ENCODE assay signal across 1 cellular context in the genomic region with DNA sequence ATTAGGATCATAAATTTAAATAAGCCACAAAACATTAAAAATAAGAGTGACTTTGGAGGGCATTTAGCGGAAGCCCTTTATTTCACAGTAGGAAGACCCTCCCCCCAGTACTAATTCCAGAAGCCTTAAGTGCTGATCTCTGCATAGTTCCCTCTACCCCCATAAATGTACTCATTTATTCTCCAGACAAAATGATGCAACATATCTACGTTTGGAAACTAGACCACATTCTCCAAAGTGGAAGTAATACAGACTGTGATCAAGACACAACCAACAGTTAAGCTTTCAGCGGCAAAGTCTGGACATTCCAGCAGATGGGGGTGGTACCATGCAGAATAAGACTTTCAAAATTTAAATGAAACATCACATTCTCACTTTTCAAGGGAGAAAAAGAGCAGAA.
TF ChIP-seq lines count a peak whose summit lies in the region.

No MANE protein-coding gene starts in this region.

TF ChIP-seq in SK-N-SH treated with all-trans-retinoic acid at 6 μM for 48 hours, 23 proteins besides CTCF, POLR2A, EP300 and RAD21 (continued from another document):
- TF ChIP-seq CSDC2 (CRISPR knock-in tag; IDR thresholded peaks at IDR 0.05) (no peak), ZC3H10 (CRISPR knock-in tag; IDR thresholded peaks at IDR 0.05) (no peak), TCF4 (CRISPR knock-in tag; IDR thresholded peaks at IDR 0.05; ENCODE audit: borderline replicate concordance) (no peak)
- TF ChIP-seq, protein P1, sequence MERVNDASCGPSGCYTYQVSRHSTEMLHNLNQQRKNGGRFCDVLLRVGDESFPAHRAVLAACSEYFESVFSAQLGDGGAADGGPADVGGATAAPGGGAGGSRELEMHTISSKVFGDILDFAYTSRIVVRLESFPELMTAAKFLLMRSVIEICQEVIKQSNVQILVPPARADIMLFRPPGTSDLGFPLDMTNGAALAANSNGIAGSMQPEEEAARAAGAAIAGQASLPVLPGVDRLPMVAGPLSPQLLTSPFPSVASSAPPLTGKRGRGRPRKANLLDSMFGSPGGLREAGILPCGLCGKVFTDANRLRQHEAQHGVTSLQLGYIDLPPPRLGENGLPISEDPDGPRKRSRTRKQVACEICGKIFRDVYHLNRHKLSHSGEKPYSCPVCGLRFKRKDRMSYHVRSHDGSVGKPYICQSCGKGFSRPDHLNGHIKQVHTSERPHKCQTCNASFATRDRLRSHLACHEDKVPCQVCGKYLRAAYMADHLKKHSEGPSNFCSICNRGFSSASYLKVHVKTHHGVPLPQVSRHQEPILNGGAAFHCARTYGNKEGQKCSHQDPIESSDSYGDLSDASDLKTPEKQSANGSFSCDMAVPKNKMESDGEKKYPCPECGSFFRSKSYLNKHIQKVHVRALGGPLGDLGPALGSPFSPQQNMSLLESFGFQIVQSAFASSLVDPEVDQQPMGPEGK (CRISPR knock-in tag; IDR thresholded peaks at IDR 0.05; ENCODE audit: borderline replicate concordance): no peak
- TF ChIP-seq, protein P2, sequence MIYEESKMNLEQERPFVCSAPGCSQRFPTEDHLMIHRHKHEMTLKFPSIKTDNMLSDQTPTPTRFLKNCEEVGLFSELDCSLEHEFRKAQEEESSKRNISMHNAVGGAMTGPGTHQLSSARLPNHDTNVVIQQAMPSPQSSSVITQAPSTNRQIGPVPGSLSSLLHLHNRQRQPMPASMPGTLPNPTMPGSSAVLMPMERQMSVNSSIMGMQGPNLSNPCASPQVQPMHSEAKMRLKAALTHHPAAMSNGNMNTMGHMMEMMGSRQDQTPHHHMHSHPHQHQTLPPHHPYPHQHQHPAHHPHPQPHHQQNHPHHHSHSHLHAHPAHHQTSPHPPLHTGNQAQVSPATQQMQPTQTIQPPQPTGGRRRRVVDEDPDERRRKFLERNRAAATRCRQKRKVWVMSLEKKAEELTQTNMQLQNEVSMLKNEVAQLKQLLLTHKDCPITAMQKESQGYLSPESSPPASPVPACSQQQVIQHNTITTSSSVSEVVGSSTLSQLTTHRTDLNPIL (CRISPR knock-in tag; IDR thresholded peaks at IDR 0.05; ENCODE audit: low read depth): no peak
